ENCODE assay signal across 1 cellular context in genomic region chr10:12907651-12908050, GRCh38.
TF ChIP-seq lines count a peak whose summit lies in the region.

No MANE protein-coding gene starts in this region.

TF ChIP-seq in endothelial cell of umbilical vein, 7 proteins besides CTCF, POLR2A, EP300 and RAD21 (continued from another document):
- TF ChIP-seq MAX (IDR thresholded peaks at IDR 0.05; ENCODE audit: insufficient read depth, insufficient read length) (no peak), POLR2AphosphoS5 (IDR thresholded peaks at IDR 0.05; ENCODE audit: insufficient read depth, low read depth, low read length) (no peak)
